In genomic region chr22:32354360-32355351, GRCh38 we compare ENCODE assay signal across 10 cellular contexts. TPM values are rescaled to one million over a fixed set of nuclear protein-coding genes. Genes with fewer than 3 reads are reported as not detected.
DNase-seq lines count a peak whose midpoint lies in the region; ATAC-seq and TF ChIP-seq lines count a peak whose summit lies in the region.
"Had no signal": no experiment of that assay in that cellular context is flagged by ENCODE, and none has a peak within 500 bp of the region (broad histone marks: within the 10 kb centered on the region; RNA-seq: fewer than 3 reads in every experiment).

No MANE protein-coding gene starts in this region.

- no peak overlapping the region for H4K8ac ChIP-seq in mesendoderm (ENCODE audit: low read depth, low read length)

- H3K4me2 ChIP-seq in Karpas-422 (ENCODE audit: low read depth, low read length, poor library complexity, severe bottlenecking) (no peak overlapping the region), mesendoderm (ENCODE audit: low read length) (no peak overlapping the region)

- no peak overlapping the region for H2BK15ac ChIP-seq in mesendoderm (replicated peaks; ENCODE audit: low read depth)

- H2BK120ac ChIP-seq in mesendoderm (ENCODE audit: low read depth, low read length): no peak overlapping the region

- H3K4me1 ChIP-seq in Karpas-422 (ENCODE audit: low read length) (no peaks in the 10 kb centered on the region), mesendoderm (ENCODE audit: control insufficient read depth, low read depth, low read length) (no peaks in the 10 kb centered on the region)

- no peak overlapping the region for H3K56ac ChIP-seq in mesendoderm (ENCODE audit: low read length)

- no peak overlapping the region for H3K4me3 ChIP-seq in Karpas-422 (ENCODE audit: low read length)
- no peak overlapping the region for H3K4me3 ChIP-seq in choroid plexus epithelial cell (ENCODE audit: low read depth, low read length)
- H3K4me3 ChIP-seq in mesendoderm (ENCODE audit: low read length): no peak overlapping the region

- H3K27ac ChIP-seq in Karpas-422 (ENCODE audit: low read length): no peak overlapping the region
- no peak overlapping the region for H3K27ac ChIP-seq in mesendoderm (ENCODE audit: low read depth, low read length)

- no peak overlapping the region for H2AK5ac ChIP-seq in mesendoderm (ENCODE audit: low read length)

- no peaks in the 10 kb centered on the region for H3K9me3 ChIP-seq in Karpas-422 (ENCODE audit: low read length)

- no peak for ATAC-seq in HG03432 (IDR thresholded peaks at IDR 0.05; ENCODE audit: unreplicated experiment)
- ATAC-seq in GM18873 (IDR thresholded peaks at IDR 0.05; ENCODE audit: low FRiP score, unreplicated experiment): no peak

- H4K5ac ChIP-seq in mesendoderm (ENCODE audit: low read length): no peak overlapping the region

- H3K9me2 ChIP-seq in Karpas-422 (replicated peaks; ENCODE audit: insufficient read depth, low read length): no peaks in the 10 kb centered on the region

- H3K79me2 ChIP-seq in Karpas-422 (ENCODE audit: low read length): no peaks in the 10 kb centered on the region
- no peaks in the 10 kb centered on the region for H3K79me2 ChIP-seq in mesendoderm (ENCODE audit: control insufficient read depth, insufficient read depth, low read length)

- TF ChIP-seq CTCF in choroid plexus epithelial cell (conservative IDR thresholded peaks at IDR 0.05; ENCODE audit: low read depth, low read length): no peak

- H3K36me3 ChIP-seq in Karpas-422 (ENCODE audit: insufficient read depth, low read length) (no peaks in the 10 kb centered on the region), mesendoderm (ENCODE audit: control insufficient read depth, insufficient read depth, low read length) (no peaks in the 10 kb centered on the region)

- DNase-seq in COLO829 (ENCODE audit: low spot score) (peak; percentile 52), Karpas-422 (peak; percentile 50), choroid plexus epithelial cell (ENCODE audit: low read depth) (peak; percentile 29), mesendoderm (peak; percentile 74), NCI-H526 (lab: John Stamatoyannopoulos, UW) (no peak)
- DNase-seq in activated CD4-positive, CD25-positive, alpha-beta regulatory T cell treated with anti-CD3 and anti-CD28 coated beads, Interleukin-2, amount 50 U/mL, for 72 hours: no peak
- DNase-seq: NCI-H510A had no signal

- no peak overlapping the region for H3K4ac ChIP-seq in mesendoderm (ENCODE audit: low read depth, low read length)

- H3K9ac ChIP-seq in Karpas-422 (ENCODE audit: low read length) (no peak overlapping the region), mesendoderm (ENCODE audit: low read length) (no peak overlapping the region)

- H3K79me1 ChIP-seq in mesendoderm (ENCODE audit: low read length): no peaks in the 10 kb centered on the region

- H3K27me3 ChIP-seq in Karpas-422 (ENCODE audit: low read length) (no peaks in the 10 kb centered on the region), mesendoderm (ENCODE audit: insufficient read depth, low read length, poor library complexity) (no peaks in the 10 kb centered on the region)

- no CpG with 5 or more reads among the region's 30 CpGs for WGBS in mesendoderm (ENCODE audit: extremely low coverage, insufficient coverage, low lambda C conversion rate)

- no peak overlapping the region for H3K23ac ChIP-seq in mesendoderm (ENCODE audit: low read length)

- no peak overlapping the region for H2AFZ ChIP-seq in Karpas-422 (ENCODE audit: low read length)

- no peak overlapping the region for H3K18ac ChIP-seq in mesendoderm (ENCODE audit: low read length)

- H4K20me1 ChIP-seq in Karpas-422 (ENCODE audit: insufficient read depth, low read depth, low read length): no peaks in the 10 kb centered on the region

- no peak overlapping the region for H2BK5ac ChIP-seq in mesendoderm (ENCODE audit: low read length)

RNA-seq across cellular contexts. Expression of gene RFPL3, which starts 3.0 kb away (rescaled TPM):
- not detected in 2 replicates for total RNA-seq in Karpas-422 (2014; rRNA removed; shearing (Covaris generic); ENCODE audit: low replicate concordance)
- polyA plus RNA-seq in mesendoderm (2013, experiment 1 of 2): 0.07 TPM
- 0.14 TPM for polyA plus RNA-seq in mesendoderm (2013, experiment 2 of 2)
- total RNA-seq: epithelial cell of proximal tubule had no signal

RNA-seq across cellular contexts. Expression of gene RTCB, which starts 57.4 kb away (rescaled TPM):
- 39.8 and 63.4 TPM in 2 replicates for total RNA-seq in Karpas-422 (2014; rRNA removed; shearing (Covaris generic); ENCODE audit: low replicate concordance)
- 68.7 TPM for polyA plus RNA-seq in mesendoderm (2013, experiment 1 of 2)
- 70.2 TPM for polyA plus RNA-seq in mesendoderm (2013, experiment 2 of 2)

Comparison
In these comparisons a context has a peak if more than half of its experiments do, and no peak if none do; other contexts are left out.
1. DNase-seq: peak in COLO829 (single experiment), Karpas-422 (single experiment), choroid plexus epithelial cell (single experiment) and mesendoderm (single experiment); none in activated CD4-positive, CD25-positive, alpha-beta regulatory T cell treated with anti-CD3 and anti-CD28 coated beads, Interleukin-2, amount 50 U/mL, for 72 hours (single experiment) and NCI-H526 (0 of 2).